In genomic region chrX:63761639-63762038, GRCh38 we compare ENCODE assay signal across 12 cellular contexts. TPM values are rescaled to one million over a fixed set of nuclear protein-coding genes. Genes with fewer than 3 reads are reported as not detected.
DNase-seq lines count a peak whose midpoint lies in the region; ATAC-seq and TF ChIP-seq lines count a peak whose summit lies in the region.
"Had no signal": no experiment of that assay in that cellular context is flagged by ENCODE, and none has a peak within 500 bp of the region (broad histone marks: within the 10 kb centered on the region; RNA-seq: fewer than 3 reads in every experiment).

No MANE protein-coding gene starts in this region.

- H3K4me3 ChIP-seq in SK-N-SH (ENCODE audit: low read depth in 2 of 2, low read length in 1 of 2) (no peak overlapping the region), Panc1 (ENCODE audit: low read depth in 2 of 2, low read length in 2 of 2) (no peak overlapping the region)
- H3K4me3 ChIP-seq: psoas muscle had no signal

- H3K4me1 Mint-ChIP-seq in stimulated activated effector memory CD8-positive, alpha-beta T cell treated with anti-CD3 and anti-CD28 coated beads, Interleukin-12 subunit alpha, Interleukin-12 subunit beta, amount 100 ng/mL, for 72 hours, result peaks cover 12% of the 10 kb centered on the region

- CTCF ChIA-PET in SK-N-SH (lab: Yijun Ruan, JAX) (interaction anchor here (1.0 kb wide), 1 partner anchor 17 kb away, joined by 4 read pairs; no protein-coding TSS in a partner anchor), Panc1 (lab: Charles Lee) (no interaction called here)

- no peaks in the 10 kb centered on the region for H3F3A ChIP-seq in SK-N-SH (replicated peaks; ENCODE audit: insufficient read depth)

- 0 out of 2 replicates have a peak, but pooled peaks have one; percentile 7 for TF ChIP-seq CTCF in SK-N-SH (IDR thresholded peaks at IDR 0.05)
- peak; percentile 3; the same call in 1 of the 2 replicates for TF ChIP-seq CTCF in Panc1 (IDR thresholded peaks at IDR 0.05)

- no peak overlapping the region for H3K9ac ChIP-seq in SK-N-SH

- H3K79me2 ChIP-seq in SK-N-SH (ENCODE audit: insufficient read depth), result no peaks in the 10 kb centered on the region

- DNase-seq in SK-N-SH (no peak), Panc1 (ENCODE audit: low read depth, low spot score) (no peak), NCI-H510A treated with DMSO at 0.1 percent for 48 hours (lab: John Stamatoyannopoulos, UW) (no peak)
- DNase-seq in stimulated activated effector memory CD8-positive, alpha-beta T cell treated with anti-CD3 and anti-CD28 coated beads, Interleukin-12 subunit alpha, Interleukin-12 subunit beta, amount 100 ng/mL, for 72 hours (ENCODE audit: low spot score in 2 of 2), result no peak
- DNase-seq in stimulated activated CD8-positive, alpha-beta memory T cell treated with anti-CD3 and anti-CD28 coated beads, Interleukin-4, amount 100 ng/mL, for 48 hours, result no peak
- DNase-seq: activated CD4-positive, alpha-beta T cell treated with anti-CD3 and anti-CD28 coated beads for 1 hour; psoas muscle; trophoblast cell had no signal

- no peaks in the 10 kb centered on the region for H3K36me3 ChIP-seq in SK-N-SH (replicated peaks in 1 of 2; ENCODE audit: control insufficient read depth in 1 of 2, insufficient read depth in 2 of 2, low read length in 1 of 2)
- H3K36me3 ChIP-seq in Panc1 (ENCODE audit: control insufficient read depth, insufficient read depth, low read length), result no peaks in the 10 kb centered on the region

- H3K27ac ChIP-seq in SK-N-SH (ENCODE audit: low read depth in 2 of 2, low read length in 1 of 2), result no peak overlapping the region
- H3K27ac ChIP-seq in Panc1 (ENCODE audit: low read length), result no peak overlapping the region
- H3K27ac ChIP-seq: epithelial cell of prostate, psoas muscle had no signal

- peak overlapping the region; percentile 20 for H3K27ac Mint-ChIP-seq in stimulated activated effector memory CD8-positive, alpha-beta T cell treated with anti-CD3 and anti-CD28 coated beads, Interleukin-12 subunit alpha, Interleukin-12 subunit beta, amount 100 ng/mL, for 72 hours

- WGBS in SK-N-SH (ENCODE audit: low lambda C conversion rate), result 62% methylated on average over 1 of the region's 1 CpG

- no peaks in the 10 kb centered on the region for H3K9me2 ChIP-seq in SK-N-SH

- in situ Hi-C loops in Panc1 (cut with HindIII; ENCODE audit: low pct_unique_long_range_greater_than_20kb, low sequenced_read_pairs), result no loop called here

- POLR2A ChIA-PET in SK-N-SH (lab: Yijun Ruan, JAX), result no interaction called here
- POLR2A ChIA-PET in Panc1 (lab: Charles Lee), result no interaction called here

- TF ChIP-seq RAD21 in SK-N-SH (IDR thresholded peaks at IDR 0.05; ENCODE audit: low read length), result no peak

- H3K9me3 ChIP-seq in SK-N-SH (no peaks in the 10 kb centered on the region), Panc1 (ENCODE audit: control insufficient read depth, insufficient read depth, low read depth, low read length) (no peaks in the 10 kb centered on the region)
- H3K9me3 ChIP-seq: psoas muscle had no signal

- no peaks in the 10 kb centered on the region for H3K9me3 Mint-ChIP-seq in stimulated activated effector memory CD8-positive, alpha-beta T cell treated with anti-CD3 and anti-CD28 coated beads, Interleukin-12 subunit alpha, Interleukin-12 subunit beta, amount 100 ng/mL, for 72 hours

- H4K20me1 ChIP-seq in SK-N-SH (ENCODE audit: insufficient read depth), result no peaks in the 10 kb centered on the region

- H3K36me3 Mint-ChIP-seq in stimulated activated effector memory CD8-positive, alpha-beta T cell treated with anti-CD3 and anti-CD28 coated beads, Interleukin-12 subunit alpha, Interleukin-12 subunit beta, amount 100 ng/mL, for 72 hours, result no peaks in the 10 kb centered on the region

- H3K4me3 Mint-ChIP-seq in stimulated activated effector memory CD8-positive, alpha-beta T cell treated with anti-CD3 and anti-CD28 coated beads, Interleukin-12 subunit alpha, Interleukin-12 subunit beta, amount 100 ng/mL, for 72 hours, result no peak overlapping the region

- intact Hi-C loops in Panc1 (cut with micrococcal nuclease; ENCODE audit: unreplicated experiment), result no loop called here

- BruUV-seq in Panc1 (replicated peaks; lab: Mats Ljungman, UMichigan), result no TSS peak

- no peak overlapping the region for H3K4me2 ChIP-seq in SK-N-SH

- no peak overlapping the region for H2AFZ ChIP-seq in SK-N-SH (ENCODE audit: low read depth)

- ATAC-seq in SK-N-SH treated with all-trans-retinoic acid at 6 μM for 48 hours (no peak), HG02852 (IDR thresholded peaks at IDR 0.05; ENCODE audit: unreplicated experiment) (peak; percentile 75), Panc1 (no peak), GM19324 (IDR thresholded peaks at IDR 0.05; ENCODE audit: low FRiP score, unreplicated experiment) (no peak)
- peak; percentile 48 for ATAC-seq in stimulated activated effector memory CD8-positive, alpha-beta T cell treated with anti-CD3 and anti-CD28 coated beads, Interleukin-12 subunit alpha, Interleukin-12 subunit beta, amount 100 ng/mL, for 72 hours
- ATAC-seq: psoas muscle had no signal

- no peak for TF ChIP-seq EP300 in SK-N-SH (IDR thresholded peaks at IDR 0.05; ENCODE audit: borderline replicate concordance in 1 of 2, low read depth in 1 of 2, low read length in 1 of 2)

- H3K4me1 ChIP-seq in SK-N-SH (ENCODE audit: control insufficient read depth in 1 of 2, insufficient read depth in 2 of 2, low read depth in 1 of 2, low read length in 1 of 2) (no peaks in the 10 kb centered on the region), Panc1 (ENCODE audit: control insufficient read depth, insufficient read depth, low read length) (no peaks in the 10 kb centered on the region)
- H3K4me1 ChIP-seq: psoas muscle had no signal

- H3K27me3 ChIP-seq in SK-N-SH (ENCODE audit: insufficient read depth), result no peaks in the 10 kb centered on the region
- H3K27me3 ChIP-seq in Panc1 (ENCODE audit: control insufficient read depth, insufficient read depth, low read length), result no peaks in the 10 kb centered on the region

TF ChIP-seq in SK-N-SH, 30 proteins besides CTCF, POLR2A, EP300 and RAD21 (continues in another document):
- TF ChIP-seq TAF1 (IDR thresholded peaks at IDR 0.05; ENCODE audit: borderline replicate concordance, low read depth, low read length) (no peak), PBX3 (IDR thresholded peaks at IDR 0.05) (no peak), MAX (IDR thresholded peaks at IDR 0.05; ENCODE audit: low read depth) (no peak), SMC3 (IDR thresholded peaks at IDR 0.05; ENCODE audit: low read depth, low read length) (no peak), GABPA (IDR thresholded peaks at IDR 0.05; ENCODE audit: low read depth) (no peak), CHD2 (IDR thresholded peaks at IDR 0.05; ENCODE audit: low read length, partially characterized antibody) (no peak), RXRA (IDR thresholded peaks at IDR 0.05; ENCODE audit: borderline replicate concordance, low read depth) (no peak)

TF ChIP-seq in SK-N-SH treated with all-trans-retinoic acid at 6 μM for 48 hours, 23 proteins besides CTCF, POLR2A, EP300 and RAD21 (continues in another document):
- TF ChIP-seq ZNF565 (CRISPR knock-in tag; conservative IDR thresholded peaks at IDR 0.05; ENCODE audit: low read depth) (no peak), RARB (CRISPR knock-in tag; IDR thresholded peaks at IDR 0.05) (no peak), ZFP3 (CRISPR knock-in tag; IDR thresholded peaks at IDR 0.05) (no peak), ZFP30 (CRISPR knock-in tag; IDR thresholded peaks at IDR 0.05) (no peak), OSR1 (CRISPR knock-in tag; IDR thresholded peaks at IDR 0.05) (no peak), PPARA (CRISPR knock-in tag; IDR thresholded peaks at IDR 0.05; ENCODE audit: borderline replicate concordance) (no peak), SNAI2 (CRISPR knock-in tag; IDR thresholded peaks at IDR 0.05) (no peak), TCF4 (CRISPR knock-in tag; IDR thresholded peaks at IDR 0.05; ENCODE audit: borderline replicate concordance) (no peak), CSRNP3 (CRISPR knock-in tag; IDR thresholded peaks at IDR 0.05) (no peak), TSHZ2 (CRISPR knock-in tag; IDR thresholded peaks at IDR 0.05) (no peak), ZNF8 (CRISPR knock-in tag; IDR thresholded peaks at IDR 0.05) (no peak)

RNA-seq across cellular contexts. Expression of gene ARHGEF9, which starts 23.4 kb away (rescaled TPM):
- polyA plus RNA-seq in SK-N-SH (2012; rRNA removed), result 6.4 and 8.1 TPM in 2 replicates
- polyA plus RNA-seq in SK-N-SH (2012; cell fraction: cytosol; rRNA removed), result 5.1 and 5.7 TPM in 2 replicates
- 16.8 and 17.9 TPM in 2 replicates for polyA plus RNA-seq in SK-N-SH (2012; cell fraction: nucleus; rRNA removed)
- 16.7 TPM for total RNA-seq in Panc1 (2021; ENCODE audit: unreplicated experiment)
- polyA plus RNA-seq in Panc1 (2012; ENCODE audit: insufficient read length), result 9.2 TPM

Comparison
In these comparisons a context has a peak if more than half of its experiments do, and no peak if none do; other contexts are left out.
1. ATAC-seq: peak in HG02852 (single experiment) and stimulated activated effector memory CD8-positive, alpha-beta T cell treated with anti-CD3 and anti-CD28 coated beads, Interleukin-12 subunit alpha, Interleukin-12 subunit beta, amount 100 ng/mL, for 72 hours (single experiment); none in SK-N-SH treated with all-trans-retinoic acid at 6 μM for 48 hours (single experiment), Panc1 (single experiment) and GM19324 (single experiment).